In the genomic region with DNA sequence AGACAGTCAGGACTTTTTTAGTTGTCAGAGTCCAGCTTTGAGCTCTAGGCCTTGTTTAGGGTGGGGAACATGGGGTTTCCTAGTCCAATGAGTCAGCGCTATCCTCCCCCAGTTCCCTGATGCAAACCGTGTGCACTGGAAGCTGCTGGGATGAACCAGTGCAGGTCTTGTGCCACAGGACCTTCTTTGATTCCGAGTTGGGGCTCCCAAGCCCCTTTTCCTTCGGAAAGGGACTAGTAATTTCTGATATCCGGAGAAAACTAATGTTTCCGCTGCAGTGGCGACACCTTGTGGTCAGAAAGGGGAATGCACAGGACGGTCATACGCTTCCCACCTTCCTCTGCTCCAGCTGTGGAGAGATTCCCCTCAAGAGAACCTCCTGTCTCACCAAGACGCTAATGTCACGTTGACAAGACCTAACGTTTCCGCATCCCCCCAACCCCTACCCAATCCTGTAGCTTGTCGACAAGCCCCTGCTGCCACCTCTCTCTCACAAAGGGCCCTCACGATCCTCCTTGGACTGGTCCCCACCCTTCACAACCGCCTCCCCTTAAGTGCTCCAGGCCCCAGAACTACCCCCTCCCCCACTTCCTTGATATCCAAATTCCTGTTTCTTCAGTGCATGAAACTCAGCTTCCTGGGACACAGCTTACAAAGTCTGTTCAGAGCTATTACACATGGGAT, we compare ENCODE assay signal across 1 cellular context.
A peak's percentile ranks its signal among the peaks of the same experiment; 100 is the strongest.
TF ChIP-seq lines count a peak whose summit lies in the region.

No MANE protein-coding gene starts in this region.

TF ChIP-seq in K562, 482 proteins besides CTCF, POLR2A, EP300 and RAD21 (continued from another document):
- TF ChIP-seq HEY1 (CRISPR knock-in tag; IDR thresholded peaks at IDR 0.05; ENCODE audit: borderline replicate concordance) (no peak), SPI1 (IDR thresholded peaks at IDR 0.05; ENCODE audit: borderline replicate concordance, low read depth, low read length) (no peak), ZC3H11A (IDR thresholded peaks at IDR 0.05; ENCODE audit: low read depth, low read length) (no peak), ZNF551 (CRISPR knock-in tag; IDR thresholded peaks at IDR 0.05) (no peak), GABPB2 (CRISPR knock-in tag; conservative IDR thresholded peaks at IDR 0.05) (no peak), RBBP5 (IDR thresholded peaks at IDR 0.05; ENCODE audit: borderline replicate concordance, insufficient read depth, low read length, poor library complexity, severe bottlenecking) (no peak), NFE2L1 (tag; IDR thresholded peaks at IDR 0.05; ENCODE audit: borderline replicate concordance, low read depth) (peak; percentile 42; the same call in 1 of the 2 replicates), TAF7 (tag; IDR thresholded peaks at IDR 0.05) (no peak), ZNF146 (CRISPR knock-in tag; IDR thresholded peaks at IDR 0.05; ENCODE audit: unreplicated experiment) (no peak), RCOR1 (IDR thresholded peaks at IDR 0.05; ENCODE audit: borderline replicate concordance in 1 of 2, low read depth in 2 of 2, low read length in 2 of 2) (peak in 1 of 2 experiments; percentile 39; a peak in 1 of 4 replicates), ZNF354B (CRISPR knock-in tag; IDR thresholded peaks at IDR 0.05) (no peak), PHTF2 (CRISPR knock-in tag; IDR thresholded peaks at IDR 0.05) (no peak), ATF1 (CRISPR knock-in tag; IDR thresholded peaks at IDR 0.05) (no peak), ATF1 (tag; IDR thresholded peaks at IDR 0.05) (no peak), CCAR2 (IDR thresholded peaks at IDR 0.05; ENCODE audit: low read depth, low read length) (no peak), NBN (IDR thresholded peaks at IDR 0.05; ENCODE audit: low read depth) (no peak)
- TF ChIP-seq, protein P1, sequence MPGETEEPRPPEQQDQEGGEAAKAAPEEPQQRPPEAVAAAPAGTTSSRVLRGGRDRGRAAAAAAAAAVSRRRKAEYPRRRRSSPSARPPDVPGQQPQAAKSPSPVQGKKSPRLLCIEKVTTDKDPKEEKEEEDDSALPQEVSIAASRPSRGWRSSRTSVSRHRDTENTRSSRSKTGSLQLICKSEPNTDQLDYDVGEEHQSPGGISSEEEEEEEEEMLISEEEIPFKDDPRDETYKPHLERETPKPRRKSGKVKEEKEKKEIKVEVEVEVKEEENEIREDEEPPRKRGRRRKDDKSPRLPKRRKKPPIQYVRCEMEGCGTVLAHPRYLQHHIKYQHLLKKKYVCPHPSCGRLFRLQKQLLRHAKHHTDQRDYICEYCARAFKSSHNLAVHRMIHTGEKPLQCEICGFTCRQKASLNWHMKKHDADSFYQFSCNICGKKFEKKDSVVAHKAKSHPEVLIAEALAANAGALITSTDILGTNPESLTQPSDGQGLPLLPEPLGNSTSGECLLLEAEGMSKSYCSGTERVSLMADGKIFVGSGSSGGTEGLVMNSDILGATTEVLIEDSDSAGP (CRISPR knock-in tag; IDR thresholded peaks at IDR 0.05) = no peak
- TF ChIP-seq, protein P2, sequence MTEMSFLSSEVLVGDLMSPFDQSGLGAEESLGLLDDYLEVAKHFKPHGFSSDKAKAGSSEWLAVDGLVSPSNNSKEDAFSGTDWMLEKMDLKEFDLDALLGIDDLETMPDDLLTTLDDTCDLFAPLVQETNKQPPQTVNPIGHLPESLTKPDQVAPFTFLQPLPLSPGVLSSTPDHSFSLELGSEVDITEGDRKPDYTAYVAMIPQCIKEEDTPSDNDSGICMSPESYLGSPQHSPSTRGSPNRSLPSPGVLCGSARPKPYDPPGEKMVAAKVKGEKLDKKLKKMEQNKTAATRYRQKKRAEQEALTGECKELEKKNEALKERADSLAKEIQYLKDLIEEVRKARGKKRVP (CRISPR knock-in tag; IDR thresholded peaks at IDR 0.05) = no peak
- TF ChIP-seq, protein P3, sequence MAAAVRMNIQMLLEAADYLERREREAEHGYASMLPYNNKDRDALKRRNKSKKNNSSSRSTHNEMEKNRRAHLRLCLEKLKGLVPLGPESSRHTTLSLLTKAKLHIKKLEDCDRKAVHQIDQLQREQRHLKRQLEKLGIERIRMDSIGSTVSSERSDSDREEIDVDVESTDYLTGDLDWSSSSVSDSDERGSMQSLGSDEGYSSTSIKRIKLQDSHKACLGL (CRISPR knock-in tag; IDR thresholded peaks at IDR 0.05; ENCODE audit: borderline replicate concordance, poor library complexity, severe bottlenecking) = no peak
- TF ChIP-seq, protein P4, sequence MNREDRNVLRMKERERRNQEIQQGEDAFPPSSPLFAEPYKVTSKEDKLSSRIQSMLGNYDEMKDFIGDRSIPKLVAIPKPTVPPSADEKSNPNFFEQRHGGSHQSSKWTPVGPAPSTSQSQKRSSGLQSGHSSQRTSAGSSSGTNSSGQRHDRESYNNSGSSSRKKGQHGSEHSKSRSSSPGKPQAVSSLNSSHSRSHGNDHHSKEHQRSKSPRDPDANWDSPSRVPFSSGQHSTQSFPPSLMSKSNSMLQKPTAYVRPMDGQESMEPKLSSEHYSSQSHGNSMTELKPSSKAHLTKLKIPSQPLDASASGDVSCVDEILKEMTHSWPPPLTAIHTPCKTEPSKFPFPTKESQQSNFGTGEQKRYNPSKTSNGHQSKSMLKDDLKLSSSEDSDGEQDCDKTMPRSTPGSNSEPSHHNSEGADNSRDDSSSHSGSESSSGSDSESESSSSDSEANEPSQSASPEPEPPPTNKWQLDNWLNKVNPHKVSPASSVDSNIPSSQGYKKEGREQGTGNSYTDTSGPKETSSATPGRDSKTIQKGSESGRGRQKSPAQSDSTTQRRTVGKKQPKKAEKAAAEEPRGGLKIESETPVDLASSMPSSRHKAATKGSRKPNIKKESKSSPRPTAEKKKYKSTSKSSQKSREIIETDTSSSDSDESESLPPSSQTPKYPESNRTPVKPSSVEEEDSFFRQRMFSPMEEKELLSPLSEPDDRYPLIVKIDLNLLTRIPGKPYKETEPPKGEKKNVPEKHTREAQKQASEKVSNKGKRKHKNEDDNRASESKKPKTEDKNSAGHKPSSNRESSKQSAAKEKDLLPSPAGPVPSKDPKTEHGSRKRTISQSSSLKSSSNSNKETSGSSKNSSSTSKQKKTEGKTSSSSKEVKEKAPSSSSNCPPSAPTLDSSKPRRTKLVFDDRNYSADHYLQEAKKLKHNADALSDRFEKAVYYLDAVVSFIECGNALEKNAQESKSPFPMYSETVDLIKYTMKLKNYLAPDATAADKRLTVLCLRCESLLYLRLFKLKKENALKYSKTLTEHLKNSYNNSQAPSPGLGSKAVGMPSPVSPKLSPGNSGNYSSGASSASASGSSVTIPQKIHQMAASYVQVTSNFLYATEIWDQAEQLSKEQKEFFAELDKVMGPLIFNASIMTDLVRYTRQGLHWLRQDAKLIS (CRISPR knock-in tag; IDR thresholded peaks at IDR 0.05) = no peak
- TF ChIP-seq, protein P5, sequence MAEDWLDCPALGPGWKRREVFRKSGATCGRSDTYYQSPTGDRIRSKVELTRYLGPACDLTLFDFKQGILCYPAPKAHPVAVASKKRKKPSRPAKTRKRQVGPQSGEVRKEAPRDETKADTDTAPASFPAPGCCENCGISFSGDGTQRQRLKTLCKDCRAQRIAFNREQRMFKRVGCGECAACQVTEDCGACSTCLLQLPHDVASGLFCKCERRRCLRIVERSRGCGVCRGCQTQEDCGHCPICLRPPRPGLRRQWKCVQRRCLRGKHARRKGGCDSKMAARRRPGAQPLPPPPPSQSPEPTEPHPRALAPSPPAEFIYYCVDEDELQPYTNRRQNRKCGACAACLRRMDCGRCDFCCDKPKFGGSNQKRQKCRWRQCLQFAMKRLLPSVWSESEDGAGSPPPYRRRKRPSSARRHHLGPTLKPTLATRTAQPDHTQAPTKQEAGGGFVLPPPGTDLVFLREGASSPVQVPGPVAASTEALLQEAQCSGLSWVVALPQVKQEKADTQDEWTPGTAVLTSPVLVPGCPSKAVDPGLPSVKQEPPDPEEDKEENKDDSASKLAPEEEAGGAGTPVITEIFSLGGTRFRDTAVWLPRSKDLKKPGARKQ (CRISPR knock-in tag; IDR thresholded peaks at IDR 0.05) = no peak
- TF ChIP-seq, protein P6, sequence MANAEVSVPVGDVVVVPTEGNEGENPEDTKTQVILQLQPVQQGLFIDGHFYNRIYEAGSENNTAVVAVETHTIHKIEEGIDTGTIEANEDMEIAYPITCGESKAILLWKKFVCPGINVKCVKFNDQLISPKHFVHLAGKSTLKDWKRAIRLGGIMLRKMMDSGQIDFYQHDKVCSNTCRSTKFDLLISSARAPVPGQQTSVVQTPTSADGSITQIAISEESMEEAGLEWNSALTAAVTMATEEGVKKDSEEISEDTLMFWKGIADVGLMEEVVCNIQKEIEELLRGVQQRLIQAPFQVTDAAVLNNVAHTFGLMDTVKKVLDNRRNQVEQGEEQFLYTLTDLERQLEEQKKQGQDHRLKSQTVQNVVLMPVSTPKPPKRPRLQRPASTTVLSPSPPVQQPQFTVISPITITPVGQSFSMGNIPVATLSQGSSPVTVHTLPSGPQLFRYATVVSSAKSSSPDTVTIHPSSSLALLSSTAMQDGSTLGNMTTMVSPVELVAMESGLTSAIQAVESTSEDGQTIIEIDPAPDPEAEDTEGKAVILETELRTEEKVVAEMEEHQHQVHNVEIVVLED (CRISPR knock-in tag; IDR thresholded peaks at IDR 0.05) = no peak
- TF ChIP-seq, protein P7, sequence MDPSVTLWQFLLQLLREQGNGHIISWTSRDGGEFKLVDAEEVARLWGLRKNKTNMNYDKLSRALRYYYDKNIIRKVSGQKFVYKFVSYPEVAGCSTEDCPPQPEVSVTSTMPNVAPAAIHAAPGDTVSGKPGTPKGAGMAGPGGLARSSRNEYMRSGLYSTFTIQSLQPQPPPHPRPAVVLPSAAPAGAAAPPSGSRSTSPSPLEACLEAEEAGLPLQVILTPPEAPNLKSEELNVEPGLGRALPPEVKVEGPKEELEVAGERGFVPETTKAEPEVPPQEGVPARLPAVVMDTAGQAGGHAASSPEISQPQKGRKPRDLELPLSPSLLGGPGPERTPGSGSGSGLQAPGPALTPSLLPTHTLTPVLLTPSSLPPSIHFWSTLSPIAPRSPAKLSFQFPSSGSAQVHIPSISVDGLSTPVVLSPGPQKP (CRISPR knock-in tag; IDR thresholded peaks at IDR 0.05) = no peak
- TF ChIP-seq, protein P8, sequence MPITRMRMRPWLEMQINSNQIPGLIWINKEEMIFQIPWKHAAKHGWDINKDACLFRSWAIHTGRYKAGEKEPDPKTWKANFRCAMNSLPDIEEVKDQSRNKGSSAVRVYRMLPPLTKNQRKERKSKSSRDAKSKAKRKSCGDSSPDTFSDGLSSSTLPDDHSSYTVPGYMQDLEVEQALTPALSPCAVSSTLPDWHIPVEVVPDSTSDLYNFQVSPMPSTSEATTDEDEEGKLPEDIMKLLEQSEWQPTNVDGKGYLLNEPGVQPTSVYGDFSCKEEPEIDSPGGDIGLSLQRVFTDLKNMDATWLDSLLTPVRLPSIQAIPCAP (CRISPR knock-in tag; IDR thresholded peaks at IDR 0.05; ENCODE audit: borderline replicate concordance) = no peak
